In genomic region chr1:225427249-225428065, GRCh38 we compare ENCODE assay signal across 8 cellular contexts. TPM values are rescaled to one million over a fixed set of nuclear protein-coding genes. Genes with fewer than 3 reads are reported as not detected.
DNase-seq lines count a peak whose midpoint lies in the region; ATAC-seq and TF ChIP-seq lines count a peak whose summit lies in the region.

Gene LBR, minus strand, starts transcription at chr1:225428038. Its CDS starts 3,963 bp downstream, at chr1:225424075.

- H3K9me3 ChIP-seq in ectodermal cell (ENCODE audit: control insufficient read depth, low read length) (no peaks in the 10 kb centered on the region), subcutaneous abdominal adipose tissue (ENCODE audit: control insufficient read depth in 5 of 5, low read length in 5 of 5) (peaks cover 0 to 4% (median 0%) of the 10 kb centered on the region in 5 donors)

- in situ Hi-C loops in KBM-7 (cut with MboI; ENCODE audit: low pct_unique_long_range_greater_than_20kb, low sequenced_read_pairs): no loop called here

- H3K27me3 ChIP-seq in ectodermal cell (ENCODE audit: control insufficient read depth, insufficient read depth, low read length, poor library complexity, severe bottlenecking) (no peaks in the 10 kb centered on the region), subcutaneous abdominal adipose tissue (ENCODE audit: control insufficient read depth in 5 of 5, insufficient read depth in 4 of 5, low read length in 5 of 5) (no peaks in the 10 kb centered on the region)

- H3K36me3 ChIP-seq in ectodermal cell (ENCODE audit: control insufficient read depth, insufficient read depth, low read length) (no peaks in the 10 kb centered on the region), subcutaneous abdominal adipose tissue (ENCODE audit: control insufficient read depth in 5 of 5, insufficient read depth in 5 of 5, low read length in 5 of 5) (peaks cover 0 to under 1% (median 0%) of the 10 kb centered on the region in 5 donors)

- peak within 1 kb of the TSS; percentile 91 to 94 for H3K27ac Mint-ChIP-seq in T-cell

- POLR2A ChIA-PET in T-cell (lab: Charles Lee): interaction anchor here (0.5 to 1.5 kb wide), 5 partner anchors 13 to 1120 kb away, joined by 3 to 8 read pairs (median 4); no protein-coding TSS in a partner anchor

- H3K4me1 ChIP-seq in ectodermal cell (ENCODE audit: control insufficient read depth, insufficient read depth, low read length) (peaks cover 13% of the 10 kb centered on the region), subcutaneous abdominal adipose tissue (ENCODE audit: control insufficient read depth in 5 of 5, insufficient read depth in 5 of 5, low read length in 5 of 5) (peaks cover 8 to 53% (median 48%) of the 10 kb centered on the region in 5 donors)

- H3K9ac ChIP-seq in subcutaneous abdominal adipose tissue (ENCODE audit: low read length in 5 of 5): peak within 1 kb of the TSS; percentile 80 to 92 (median 85)

- CTCF ChIA-PET in T-cell (lab: Charles Lee): interaction anchor here (0.6 to 5.3 kb wide), 8 partner anchors 14 to 980 kb away, joined by 3 to 43 read pairs (median 6); partner anchors contain the start of gene PARP1 (in 1 of the 2)

- H3K4me3 ChIP-seq in AG09309 (ENCODE audit: control insufficient read depth, low read depth, low read length) (peak within 1 kb of the TSS; percentile 80), ectodermal cell (ENCODE audit: insufficient read depth, low read depth, low read length) (peak within 1 kb of the TSS; percentile 77), subcutaneous abdominal adipose tissue (ENCODE audit: low read depth in 1 of 5, low read length in 5 of 5) (peak within 1 kb of the TSS; percentile 83 to 96 (median 95))

- H3K27ac ChIP-seq in ectodermal cell (ENCODE audit: insufficient read depth, low read depth, low read length, poor library complexity, severe bottlenecking): peak within 1 kb of the TSS; percentile 93
- H3K27ac ChIP-seq in subcutaneous abdominal adipose tissue (ENCODE audit: low read depth, low read length): peak within 1 kb of the TSS; percentile 96

- peak within 1 kb of the TSS; percentile 87 to 92 (median 90) for H3K4me3 Mint-ChIP-seq in T-cell

- WGBS in ectodermal cell, 2 experiments: 0% methylated on average over 93 of the region's 93 CpGs

- H3K27me3 Mint-ChIP-seq in T-cell: no peaks in the 10 kb centered on the region

- no peaks in the 10 kb centered on the region for H3K9me3 Mint-ChIP-seq in T-cell

- DNase-seq in AG09309 (ENCODE audit: low read depth) (no peak), T-cell (peak in 11 of 34 experiments; percentile 19 to 48 (median 29)), medulla oblongata (ENCODE audit: extremely low spot score) (peak; percentile 19), KBM-7 (no peak)

- H3K4me1 Mint-ChIP-seq in T-cell: peaks cover 46 to 52% (median 51%) of the 10 kb centered on the region in 3 donors

- ATAC-seq in GM18868 (IDR thresholded peaks at IDR 0.05; ENCODE audit: unreplicated experiment) (peak; percentile 24), HG03060 (IDR thresholded peaks at IDR 0.05; ENCODE audit: low read depth, unreplicated experiment) (peak; percentile 5), T-cell (replicated peaks in 1 of 4) (peak in 3 of 4 experiments; percentile 29 to 40 (median 36))

- TF ChIP-seq CTCF in AG09309 (IDR thresholded peaks at IDR 0.05; ENCODE audit: control insufficient read depth, insufficient read depth, low read depth, low read length, missing control alignments): no peak

- H3K36me3 Mint-ChIP-seq in T-cell: no peaks in the 10 kb centered on the region

RNA-seq across cellular contexts. Expression of gene LBR, which starts in this region (rescaled TPM):
- 100 to 1,000 TPM; 105 to 142 (median 118) TPM for total RNA-seq in T-cell
- 108 TPM for polyA plus RNA-seq in ectodermal cell (2013, experiment 1 of 4)
- 113 TPM for polyA plus RNA-seq in ectodermal cell (2013, experiment 2 of 4)
- polyA plus RNA-seq in ectodermal cell (2013, experiment 3 of 4): 77.5 TPM
- polyA plus RNA-seq in ectodermal cell (2013, experiment 4 of 4): 83.3 TPM
